ENCODE assay signal across 37 cellular contexts in the genomic region with DNA sequence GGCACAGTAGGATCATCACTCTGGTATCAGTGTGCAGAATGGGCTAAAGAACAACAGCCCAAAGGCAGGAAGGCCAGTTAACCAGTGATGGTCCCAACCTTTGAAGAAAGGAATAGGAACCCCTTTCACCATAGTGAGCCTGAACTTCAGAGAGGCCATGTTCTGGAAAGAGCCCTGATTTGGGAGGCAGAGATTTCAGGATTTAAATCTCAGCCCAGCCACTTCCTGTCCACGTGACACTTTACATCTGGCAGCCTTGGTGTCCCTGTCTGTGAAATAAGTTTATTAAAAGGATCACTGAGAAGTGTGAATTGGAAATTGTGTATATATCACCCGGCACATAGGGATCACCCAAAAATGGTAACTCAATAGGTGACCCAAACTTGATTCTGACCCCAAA. TPM values are rescaled to one million over a fixed set of nuclear protein-coding genes. Genes with fewer than 3 reads are reported as not detected.
"Had no signal": no experiment of that assay in that cellular context is flagged by ENCODE, and none has a peak within 500 bp of the region (broad histone marks: within the 10 kb centered on the region; RNA-seq: fewer than 3 reads in every experiment).

No MANE protein-coding gene starts in this region.

- H3K4me3 ChIP-seq: ascending aorta, cardiac muscle cell had no signal

- H3K27me3 Mint-ChIP-seq: activated naive CD4-positive, alpha-beta T cell treated with anti-CD3 and anti-CD28 coated beads, Interleukin-2, amount 50 U/mL, for 24 hours had no signal

- H3K36me3 Mint-ChIP-seq: activated CD8-positive, alpha-beta memory T cell treated with anti-CD3 and anti-CD28 coated beads, Interleukin-2, amount 10 ng/mL, durations not matched to agents 7 days and 5 days; activated naive CD4-positive, alpha-beta T cell treated with anti-CD3 and anti-CD28 coated beads, Interleukin-2, amount 10 ng/mL, durations not matched to agents 7 days and 5 days; activated naive CD4-positive, alpha-beta T cell treated with anti-CD3 and anti-CD28 coated beads, Interleukin-2, amount 50 U/mL, for 24 hours; activated naive CD8-positive, alpha-beta T cell treated with anti-CD3 and anti-CD28 coated beads, Interleukin-2, amount 10 ng/mL, durations not matched to agents 7 days and 5 days; brain had no signal

- DNase-seq: activated CD4-positive, alpha-beta memory T cell treated with anti-CD3 and anti-CD28 coated beads, Interleukin-2, amount 10 ng/mL, durations not matched to agents 7 days and 5 days; activated CD4-positive, alpha-beta T cell treated with anti-CD3 and anti-CD28 coated beads for 1 hour; activated CD4-positive, alpha-beta T cell treated with anti-CD3 and anti-CD28 coated beads for 36 hours; activated CD4-positive, alpha-beta T cell treated with anti-CD3 and anti-CD28 coated beads for 48 hours; activated CD4-positive, alpha-beta T cell treated with anti-CD3 and anti-CD28 coated beads, Interleukin-2, amount 10 ng/mL, durations not matched to agents 7 days and 5 days; activated CD4-positive, alpha-beta T cell treated with anti-CD3 and anti-CD28 coated beads, Interleukin-2, amount 50 U/mL, for 48 hours; activated CD4-positive, CD25-positive, alpha-beta regulatory T cell; activated CD8-positive, alpha-beta memory T cell treated with anti-CD3 and anti-CD28 coated beads for 24 hours; activated CD8-positive, alpha-beta memory T cell treated with anti-CD3 and anti-CD28 coated beads, Interleukin-2, amount 10 ng/mL, durations not matched to agents 7 days and 5 days; activated CD8-positive, alpha-beta memory T cell treated with anti-CD3 and anti-CD28 coated beads, Interleukin-2, amount 50 U/mL, for 48 hours; activated CD8-positive, alpha-beta T cell treated with anti-CD3 and anti-CD28 coated beads, Interleukin-2, amount 10 ng/mL, durations not matched to agents 7 days and 5 days; activated effector memory CD4-positive, alpha-beta T cell treated with Interleukin-2 at 50 U/mL for 16 hours; activated gamma-delta T cell; activated naive CD4-positive, alpha-beta T cell treated with anti-CD3 and anti-CD28 coated beads, Interleukin-2, amount 10 ng/mL, durations not matched to agents 7 days and 5 days; activated naive CD4-positive, alpha-beta T cell treated with Interleukin-2 at 50 U/mL for 16 hours; activated naive CD8-positive, alpha-beta T cell treated with anti-CD3 and anti-CD28 coated beads, Interleukin-2, amount 10 ng/mL, durations not matched to agents 7 days and 5 days; activated naive CD8-positive, alpha-beta T cell treated with anti-CD3 and anti-CD28 coated beads, Interleukin-2, amount 50 U/mL, for 24 hours; activated T-cell treated with anti-CD3 and anti-CD28 coated beads, Interleukin-2, amount 50 U/mL, for 24 hours; activated T-cell treated with anti-CD3 and anti-CD28 coated beads, Interleukin-2, amount 50 U/mL, for 48 hours; amygdala; anterior cingulate cortex; caudate nucleus; cerebellar nuclear complex; T-helper 2 cell; T-helper 9 cell had no signal

- H3K4me3 Mint-ChIP-seq: activated CD4-positive, alpha-beta memory T cell treated with anti-CD3 and anti-CD28 coated beads, Interleukin-2, amount 10 ng/mL, durations not matched to agents 7 days and 5 days; activated CD4-positive, alpha-beta T cell treated with anti-CD3 and anti-CD28 coated beads for 36 hours; activated CD4-positive, alpha-beta T cell treated with anti-CD3 and anti-CD28 coated beads, Interleukin-2, amount 10 ng/mL, durations not matched to agents 7 days and 5 days; activated CD8-positive, alpha-beta memory T cell treated with anti-CD3 and anti-CD28 coated beads, Interleukin-2, amount 10 ng/mL, durations not matched to agents 7 days and 5 days; activated CD8-positive, alpha-beta T cell treated with anti-CD3 and anti-CD28 coated beads, Interleukin-2, amount 10 ng/mL, durations not matched to agents 7 days and 5 days; activated naive CD4-positive, alpha-beta T cell treated with anti-CD3 and anti-CD28 coated beads, Interleukin-2, amount 10 ng/mL, durations not matched to agents 7 days and 5 days; activated naive CD4-positive, alpha-beta T cell treated with anti-CD3 and anti-CD28 coated beads, Interleukin-2, amount 50 U/mL, for 24 hours; activated naive CD8-positive, alpha-beta T cell; activated naive CD8-positive, alpha-beta T cell treated with anti-CD3 and anti-CD28 coated beads, Interleukin-2, amount 10 ng/mL, durations not matched to agents 7 days and 5 days; activated naive CD8-positive, alpha-beta T cell treated with anti-CD3 and anti-CD28 coated beads, Interleukin-2, amount 50 U/mL, for 24 hours; activated T-cell treated with anti-CD3 and anti-CD28 coated beads, Interleukin-2, amount 50 U/mL, for 24 hours; brain; central memory CD8-positive, alpha-beta T cell; T-helper 1 cell treated with Interleukin-12 subunit alpha and Interleukin-12 subunit beta and Interleukin-4 antibody, amounts not matched to agents 30 μg/mL and 1 μg/mL, for 36 hours; T-helper 2 cell treated with Interferon-gamma antibody and Interleukin-4, amounts not matched to agents 5 μg/mL and 100 μg/mL, for 36 hours; WTC11 had no signal

- H3K4me1 Mint-ChIP-seq: activated CD4-positive, alpha-beta memory T cell treated with anti-CD3 and anti-CD28 coated beads, Interleukin-2, amount 10 ng/mL, durations not matched to agents 7 days and 5 days; activated CD4-positive, alpha-beta T cell treated with anti-CD3 and anti-CD28 coated beads for 36 hours; activated CD4-positive, alpha-beta T cell treated with anti-CD3 and anti-CD28 coated beads, Interleukin-2, amount 10 ng/mL, durations not matched to agents 7 days and 5 days; activated CD8-positive, alpha-beta memory T cell treated with anti-CD3 and anti-CD28 coated beads, Interleukin-2, amount 10 ng/mL, durations not matched to agents 7 days and 5 days; activated naive CD4-positive, alpha-beta T cell treated with anti-CD3 and anti-CD28 coated beads, Interleukin-2, amount 10 ng/mL, durations not matched to agents 7 days and 5 days; activated naive CD4-positive, alpha-beta T cell treated with anti-CD3 and anti-CD28 coated beads, Interleukin-2, amount 50 U/mL, for 24 hours; activated naive CD8-positive, alpha-beta T cell treated with anti-CD3 and anti-CD28 coated beads, Interleukin-2, amount 10 ng/mL, durations not matched to agents 7 days and 5 days; activated naive CD8-positive, alpha-beta T cell treated with anti-CD3 and anti-CD28 coated beads, Interleukin-2, amount 50 U/mL, for 24 hours had no signal

- H3K27ac Mint-ChIP-seq: activated CD4-positive, alpha-beta memory T cell treated with anti-CD3 and anti-CD28 coated beads, Interleukin-2, amount 10 ng/mL, durations not matched to agents 7 days and 5 days; activated CD4-positive, alpha-beta T cell treated with anti-CD3 and anti-CD28 coated beads for 36 hours; activated CD4-positive, alpha-beta T cell treated with anti-CD3 and anti-CD28 coated beads, Interleukin-2, amount 10 ng/mL, durations not matched to agents 7 days and 5 days; activated CD8-positive, alpha-beta memory T cell treated with anti-CD3 and anti-CD28 coated beads, Interleukin-2, amount 10 ng/mL, durations not matched to agents 7 days and 5 days; activated CD8-positive, alpha-beta T cell treated with anti-CD3 and anti-CD28 coated beads, Interleukin-2, amount 10 ng/mL, durations not matched to agents 7 days and 5 days; activated naive CD4-positive, alpha-beta T cell treated with anti-CD3 and anti-CD28 coated beads, Interleukin-2, amount 10 ng/mL, durations not matched to agents 7 days and 5 days; activated naive CD4-positive, alpha-beta T cell treated with anti-CD3 and anti-CD28 coated beads, Interleukin-2, amount 50 U/mL, for 24 hours; activated naive CD8-positive, alpha-beta T cell; activated naive CD8-positive, alpha-beta T cell treated with anti-CD3 and anti-CD28 coated beads, Interleukin-2, amount 10 ng/mL, durations not matched to agents 7 days and 5 days; activated naive CD8-positive, alpha-beta T cell treated with anti-CD3 and anti-CD28 coated beads, Interleukin-2, amount 50 U/mL, for 24 hours; activated T-cell treated with anti-CD3 and anti-CD28 coated beads, Interleukin-2, amount 50 U/mL, for 24 hours; activated T-helper 2 cell treated with anti-CD3 and anti-CD28 coated beads, Interferon-gamma antibody, Interleukin-2, Interleukin-4, amounts not matched to agents 10 μg/mL and 5 μg/mL and 100 μg/mL, durations not matched to agents 14 hours and 24 hours and 36 hours; brain; T-helper 1 cell treated with Interleukin-12 subunit alpha and Interleukin-12 subunit beta and Interleukin-4 antibody, amounts not matched to agents 30 μg/mL and 1 μg/mL, for 36 hours; T-helper 2 cell treated with Interferon-gamma antibody and Interleukin-4, amounts not matched to agents 5 μg/mL and 100 μg/mL, for 36 hours; WTC11 had no signal

- H3K9me3 Mint-ChIP-seq: activated naive CD4-positive, alpha-beta T cell treated with anti-CD3 and anti-CD28 coated beads, Interleukin-2, amount 50 U/mL, for 24 hours; central memory CD8-positive, alpha-beta T cell had no signal

RNA-seq across cellular contexts. Expression of a gene that starts 13.0 kb away (rescaled TPM):
- total RNA-seq: activated CD4-positive, alpha-beta memory T cell treated with anti-CD3 and anti-CD28 coated beads, Interleukin-2, amount 10 ng/mL, durations not matched to agents 7 days and 5 days; activated CD4-positive, alpha-beta T cell treated with anti-CD3 and anti-CD28 coated beads, Interleukin-2, amount 10 ng/mL, durations not matched to agents 7 days and 5 days; activated CD8-positive, alpha-beta T cell treated with anti-CD3 and anti-CD28 coated beads, Interleukin-2, amount 10 ng/mL, durations not matched to agents 7 days and 5 days; bronchial epithelial cell had no signal

RNA-seq across cellular contexts. Expression of a gene that starts 47.2 kb away (rescaled TPM):
- total RNA-seq: chondrocyte had no signal
